Comparison of ENCODE assay signal across 12 cellular contexts in genomic region chr10:21368022-21368582, GRCh38.
DNase-seq lines count a peak whose midpoint lies in the region; ATAC-seq and TF ChIP-seq lines count a peak whose summit lies in the region.
"Had no signal": no experiment of that assay in that cellular context is flagged by ENCODE, and none has a peak within 500 bp of the region (broad histone marks: within the 10 kb centered on the region; RNA-seq: fewer than 3 reads in every experiment).

No MANE protein-coding gene starts in this region.

- no peak for TF ChIP-seq CTCF in Panc1 (IDR thresholded peaks at IDR 0.05)
- no peak for TF ChIP-seq CTCF in testis (IDR thresholded peaks at IDR 0.05)
- no peak for TF ChIP-seq CTCF in vagina (IDR thresholded peaks at IDR 0.05)

- no peaks in the 10 kb centered on the region for H3K36me3 ChIP-seq in Panc1 (ENCODE audit: control insufficient read depth, insufficient read depth, low read length)
- H3K36me3 ChIP-seq in testis (ENCODE audit: low read depth, missing control alignments), result no peaks in the 10 kb centered on the region
- no peaks in the 10 kb centered on the region for H3K36me3 ChIP-seq in vagina
- H3K36me3 ChIP-seq: SJSA1 had no signal

- H3K4me1 ChIP-seq in Panc1 (ENCODE audit: control insufficient read depth, insufficient read depth, low read length) (peaks cover 32% of the 10 kb centered on the region), testis (peaks cover 32% of the 10 kb centered on the region), vagina (peaks cover 26% of the 10 kb centered on the region)

- POLR2A ChIA-PET in Panc1 (lab: Charles Lee), result no interaction called here

- H3K27me3 ChIP-seq in Panc1 (ENCODE audit: control insufficient read depth, insufficient read depth, low read length) (no peaks in the 10 kb centered on the region), testis (no peaks in the 10 kb centered on the region), vagina (no peaks in the 10 kb centered on the region)
- H3K27me3 ChIP-seq: SJSA1 had no signal

- no TSS peak for BruUV-seq in Panc1 (replicated peaks; lab: Mats Ljungman, UMichigan)

- peak; percentile 27 for DNase-seq in SIG-M5 treated with dmso at 0.1 percent for 504 hours (lab: John Stamatoyannopoulos, UW; ENCODE audit: unreplicated experiment)
- no peak for DNase-seq in SIG-M5 (lab: John Stamatoyannopoulos, UW)
- no peak for DNase-seq in Panc1 (ENCODE audit: low read depth, low spot score)
- peak; percentile 49 for DNase-seq in testis
- DNase-seq in posterior vena cava (ENCODE audit: low spot score), result no peak
- no peak for DNase-seq in anterior cingulate cortex (lab: John Stamatoyannopoulos, UW)
- DNase-seq in vagina (ENCODE audit: extremely low spot score in 2 of 2), result no peak
- DNase-seq: NCI-H187; stimulated activated CD4-positive, alpha-beta T cell treated with anti-CD3 and anti-CD28 coated beads, Interleukin-2, amount 100 ng/mL, for 48 hours had no signal

- WGBS in testis, 2 donors, result 58 to 76% methylated on average over 8 of the region's 8 CpGs

- ATAC-seq in HG03039 (IDR thresholded peaks at IDR 0.05; ENCODE audit: unreplicated experiment) (peak; percentile 70), Panc1 (no peak)

- CTCF ChIA-PET in Panc1 (lab: Charles Lee), result no interaction called here

- peak overlapping the region; percentile 88 for H3K27ac ChIP-seq in Panc1 (ENCODE audit: low read length)
- peak overlapping the region; percentile 14 to 41 for H3K27ac ChIP-seq in testis
- H3K27ac ChIP-seq in vagina, result no peak overlapping the region
- H3K27ac ChIP-seq: 22Rv1, SJSA1 had no signal

- in situ Hi-C loops in Panc1 (cut with HindIII; ENCODE audit: low pct_unique_long_range_greater_than_20kb, low sequenced_read_pairs), result no loop called here

- H3K9me3 ChIP-seq in Panc1 (ENCODE audit: control insufficient read depth, insufficient read depth, low read depth, low read length) (no peaks in the 10 kb centered on the region), testis (no peaks in the 10 kb centered on the region), vagina (no peaks in the 10 kb centered on the region)

- intact Hi-C loops in Panc1 (cut with micrococcal nuclease; ENCODE audit: unreplicated experiment), result loop anchor here (10.0 kb wide), 2 partner anchors 73 to 127 kb away; no protein-coding TSS in a partner anchor
- intact Hi-C loops in testis (cut with DNase I; ENCODE audit: low total_unique reads), result no loop called here
- intact Hi-C loops in posterior vena cava (cut with DNase I), result no loop called here
- intact Hi-C loops in vagina (cut with DNase I), result no loop called here

- no peak for TF ChIP-seq POLR2A in testis (IDR thresholded peaks at IDR 0.05)
- TF ChIP-seq POLR2A in vagina (IDR thresholded peaks at IDR 0.05), result no peak

- no peak overlapping the region for H3K4me3 ChIP-seq in Panc1 (ENCODE audit: low read depth in 2 of 2, low read length in 2 of 2)
- H3K4me3 ChIP-seq in testis, result no peak overlapping the region
- H3K4me3 ChIP-seq in vagina, result no peak overlapping the region
- H3K4me3 ChIP-seq: SJSA1 had no signal

Comparison
In these comparisons a context has a peak if more than half of its experiments do, and no peak if none do; other contexts are left out.
1. DNase-seq: peak in SIG-M5 treated with dmso at 0.1 percent for 504 hours (single experiment) and testis (single experiment); none in SIG-M5 (single experiment), Panc1 (single experiment), posterior vena cava (single experiment), anterior cingulate cortex (0 of 58) and vagina (0 of 2).